Comparison of ENCODE assay signal across 10 cellular contexts in the genomic region with DNA sequence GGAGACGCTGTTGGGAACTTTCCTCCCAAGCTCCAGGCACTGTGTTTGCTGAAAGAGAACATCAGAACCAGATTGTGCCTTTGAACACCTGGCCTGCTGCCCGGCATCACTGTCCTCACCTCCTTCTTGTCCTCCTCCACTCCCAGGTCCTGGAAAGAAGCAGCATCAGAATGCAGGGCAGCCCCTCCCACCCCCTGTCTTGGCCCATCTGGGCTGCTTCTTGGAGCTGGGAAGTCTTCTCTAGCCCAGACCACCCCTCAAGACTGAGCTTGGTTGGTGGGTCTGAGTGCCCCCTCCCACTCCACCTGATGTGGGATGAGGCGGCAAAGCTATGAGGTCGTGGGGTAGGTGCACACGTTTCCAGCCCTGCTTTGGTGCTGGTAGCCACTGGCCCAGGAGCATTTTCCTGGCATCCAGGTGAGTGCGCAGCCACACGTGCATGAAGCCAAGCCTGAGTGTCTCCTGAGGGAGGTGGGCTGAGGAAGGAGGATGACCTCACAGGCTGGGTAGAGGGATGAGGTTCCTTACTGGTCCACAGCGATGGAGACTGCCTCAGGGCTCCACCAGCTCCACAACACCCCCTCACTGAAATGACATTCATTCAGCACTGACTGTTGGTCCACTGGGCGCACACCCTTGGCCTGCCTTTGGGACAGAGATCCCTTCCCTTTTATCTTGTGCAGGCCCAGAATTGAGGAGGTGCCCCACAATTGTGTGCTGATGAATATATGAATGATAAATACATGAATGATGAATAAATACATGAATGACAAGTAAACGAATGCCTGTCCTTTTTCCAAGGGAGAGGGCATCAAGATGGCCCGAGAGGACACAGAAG. TPM values are rescaled to one million over a fixed set of nuclear protein-coding genes. Genes with fewer than 3 reads are reported as not detected.
DNase-seq lines count a peak whose midpoint lies in the region; ATAC-seq and TF ChIP-seq lines count a peak whose summit lies in the region.
"Had no signal": no experiment of that assay in that cellular context is flagged by ENCODE, and none has a peak within 500 bp of the region (broad histone marks: within the 10 kb centered on the region; RNA-seq: fewer than 3 reads in every experiment).

No MANE protein-coding gene starts in this region.

- peak overlapping the region; percentile 44 for H3K27ac Mint-ChIP-seq in glutamatergic neuron (ENCODE audit: unreplicated experiment)

- no peak overlapping the region for H3K4me3 ChIP-seq in HCT116 (replicated peaks in 1 of 2; ENCODE audit: low read depth in 1 of 2, low read length in 2 of 2)
- H3K4me3 ChIP-seq: psoas muscle had no signal

- no peaks in the 10 kb centered on the region for H3K79me2 ChIP-seq in HCT116 (ENCODE audit: insufficient read depth, low read length)

- CTCF ChIA-PET in HCT116 (lab: Charles Lee), result interaction anchor here (0.5 to 3.1 kb wide), 34 partner anchors 8 to 353 kb away, joined by 3 to 34 read pairs (median 5); partner anchors contain the start of genes TNS4 and TOP2A

- BruUV-seq in HCT116 (replicated peaks; lab: Mats Ljungman, UMichigan), result no TSS peak

- H4K20me1 ChIP-seq in HCT116 (ENCODE audit: insufficient read depth), result no peaks in the 10 kb centered on the region

- peaks cover 72% of the 10 kb centered on the region for H3K36me3 Mint-ChIP-seq in activated T-cell treated with anti-CD3 and anti-CD28 coated beads, Interleukin-2, amount 50 U/mL, for 4 hours (ENCODE audit: insufficient read depth)
- no peaks in the 10 kb centered on the region for H3K36me3 Mint-ChIP-seq in glutamatergic neuron (ENCODE audit: unreplicated experiment)

- no peak for TF ChIP-seq POLR2A in HCT116 (IDR thresholded peaks at IDR 0.05; ENCODE audit: borderline replicate concordance, extremely low read depth, insufficient read depth, insufficient read length)

- peaks cover 10 to 16% of the 10 kb centered on the region in 2 experiments for H3K4me1 ChIP-seq in HCT116 (ENCODE audit: control insufficient read depth in 1 of 2, insufficient read depth in 2 of 2, low read length in 2 of 2)

- peaks cover 95% of the 10 kb centered on the region for H3K4me1 Mint-ChIP-seq in activated T-cell treated with anti-CD3 and anti-CD28 coated beads, Interleukin-2, amount 50 U/mL, for 4 hours (ENCODE audit: low read depth)
- H3K4me1 Mint-ChIP-seq in glutamatergic neuron (ENCODE audit: low read depth, unreplicated experiment), result peaks cover 31% of the 10 kb centered on the region

- no peaks in the 10 kb centered on the region for H3K9me3 Mint-ChIP-seq in activated T-cell treated with anti-CD3 and anti-CD28 coated beads, Interleukin-2, amount 50 U/mL, for 4 hours
- peaks cover 12% of the 10 kb centered on the region for H3K9me3 Mint-ChIP-seq in glutamatergic neuron (ENCODE audit: unreplicated experiment)

- H3K27ac ChIP-seq in HCT116 (ENCODE audit: low read depth, low read length), result no peak overlapping the region

- no peak for TF ChIP-seq RAD21 in HCT116 (IDR thresholded peaks at IDR 0.05; ENCODE audit: low read depth)

- no peaks in the 10 kb centered on the region for H3K9me2 ChIP-seq in HCT116 (ENCODE audit: insufficient read depth)

- DNase-seq in HCT116 (ENCODE audit: low read depth, low spot score) (no peak), glutamatergic neuron (no peak), SKM-1 treated with dmso at 0.1 percent for 144 hours (lab: John Stamatoyannopoulos, UW; ENCODE audit: unreplicated experiment) (no peak), MV-4-11 (lab: John Stamatoyannopoulos, UW) (no peak), GF-D8 (lab: John Stamatoyannopoulos, UW) (no peak)
- DNase-seq in activated T-cell treated with anti-CD3 and anti-CD28 coated beads, Interleukin-2, amount 50 U/mL, for 4 hours, result no peak
- peak; percentile 25 for DNase-seq in stimulated activated CD8-positive, alpha-beta memory T cell treated with anti-CD3 and anti-CD28 coated beads, Interleukin-4, amount 100 ng/mL, for 48 hours
- no peak for DNase-seq in stimulated activated CD4-positive, alpha-beta T cell treated with anti-CD3 and anti-CD28 coated beads, Interleukin-12 subunit alpha, Interleukin-12 subunit beta, amount 100 ng/mL, for 4 hours

- no peak overlapping the region for H2AFZ ChIP-seq in HCT116 (ENCODE audit: low read depth, low read length, poor library complexity, severe bottlenecking)

- H3K27me3 Mint-ChIP-seq in activated T-cell treated with anti-CD3 and anti-CD28 coated beads, Interleukin-2, amount 50 U/mL, for 4 hours (ENCODE audit: low read depth), result no peaks in the 10 kb centered on the region
- peaks cover 4% of the 10 kb centered on the region for H3K27me3 Mint-ChIP-seq in glutamatergic neuron (ENCODE audit: unreplicated experiment)

- ATAC-seq in HCT116, result no peak
- ATAC-seq in activated T-cell treated with anti-CD3 and anti-CD28 coated beads, Interleukin-2, amount 50 U/mL, for 4 hours, result no peak

- peak overlapping the region; percentile 97 for H3K4me3 Mint-ChIP-seq in activated T-cell treated with anti-CD3 and anti-CD28 coated beads, Interleukin-2, amount 50 U/mL, for 4 hours
- no peak overlapping the region for H3K4me3 Mint-ChIP-seq in glutamatergic neuron (ENCODE audit: unreplicated experiment)

- H3K9ac ChIP-seq in HCT116 (ENCODE audit: low read length), result no peak overlapping the region

- POLR2A ChIA-PET in HCT116 (lab: Charles Lee), result interaction anchor here (1.3 to 1.5 kb wide), 3 partner anchors 24 to 197 kb away, joined by 3 to 6 read pairs (median 5); partner anchors contain the start of gene TOP2A

- RAD21 ChIA-PET in HCT116 (lab: Charles Lee; ENCODE audit: low non-redundant PET in 1 of 2, low total read pairs in 2 of 2, uncharacterized antibody in 2 of 2, unreplicated experiment in 2 of 2), result interaction anchor here (0.6 to 2.6 kb wide), 12 partner anchors 11 to 201 kb away, joined by 3 to 14 read pairs (median 4); no protein-coding TSS in a partner anchor

- H3K36me3 ChIP-seq in HCT116 (ENCODE audit: control insufficient read depth in 1 of 2, insufficient read depth in 2 of 2, low read length in 2 of 2), result no peaks in the 10 kb centered on the region

- no peaks in the 10 kb centered on the region for H3K9me3 ChIP-seq in HCT116 (ENCODE audit: control insufficient read depth in 1 of 2, insufficient read depth in 1 of 2, low read depth in 1 of 2, low read length in 2 of 2)
- H3K9me3 ChIP-seq: psoas muscle had no signal

- TF ChIP-seq CTCF in HCT116 (IDR thresholded peaks at IDR 0.05 in 2 of 3, conservative IDR thresholded peaks at IDR 0.05 in 1 of 3; ENCODE audit: borderline replicate concordance in 1 of 3, insufficient read depth in 1 of 3, low read depth in 2 of 3, low read length in 2 of 3) (no peak), glutamatergic neuron (IDR thresholded peaks at IDR 0.05; ENCODE audit: partially characterized antibody, unreplicated experiment) (no peak)

- intact Hi-C loops in HCT116 (cut with micrococcal nuclease), result no loop called here

- H3K27me3 ChIP-seq in HCT116 (ENCODE audit: insufficient read depth, low read length), result no peaks in the 10 kb centered on the region

- H3K4me2 ChIP-seq in HCT116 (ENCODE audit: low read length), result peak overlapping the region; percentile 63; the same call in 1 of the 2 replicates

TF ChIP-seq in HCT116, 20 proteins besides CTCF, POLR2A, EP300 and RAD21 (continues in another document):
- TF ChIP-seq, protein P1, sequence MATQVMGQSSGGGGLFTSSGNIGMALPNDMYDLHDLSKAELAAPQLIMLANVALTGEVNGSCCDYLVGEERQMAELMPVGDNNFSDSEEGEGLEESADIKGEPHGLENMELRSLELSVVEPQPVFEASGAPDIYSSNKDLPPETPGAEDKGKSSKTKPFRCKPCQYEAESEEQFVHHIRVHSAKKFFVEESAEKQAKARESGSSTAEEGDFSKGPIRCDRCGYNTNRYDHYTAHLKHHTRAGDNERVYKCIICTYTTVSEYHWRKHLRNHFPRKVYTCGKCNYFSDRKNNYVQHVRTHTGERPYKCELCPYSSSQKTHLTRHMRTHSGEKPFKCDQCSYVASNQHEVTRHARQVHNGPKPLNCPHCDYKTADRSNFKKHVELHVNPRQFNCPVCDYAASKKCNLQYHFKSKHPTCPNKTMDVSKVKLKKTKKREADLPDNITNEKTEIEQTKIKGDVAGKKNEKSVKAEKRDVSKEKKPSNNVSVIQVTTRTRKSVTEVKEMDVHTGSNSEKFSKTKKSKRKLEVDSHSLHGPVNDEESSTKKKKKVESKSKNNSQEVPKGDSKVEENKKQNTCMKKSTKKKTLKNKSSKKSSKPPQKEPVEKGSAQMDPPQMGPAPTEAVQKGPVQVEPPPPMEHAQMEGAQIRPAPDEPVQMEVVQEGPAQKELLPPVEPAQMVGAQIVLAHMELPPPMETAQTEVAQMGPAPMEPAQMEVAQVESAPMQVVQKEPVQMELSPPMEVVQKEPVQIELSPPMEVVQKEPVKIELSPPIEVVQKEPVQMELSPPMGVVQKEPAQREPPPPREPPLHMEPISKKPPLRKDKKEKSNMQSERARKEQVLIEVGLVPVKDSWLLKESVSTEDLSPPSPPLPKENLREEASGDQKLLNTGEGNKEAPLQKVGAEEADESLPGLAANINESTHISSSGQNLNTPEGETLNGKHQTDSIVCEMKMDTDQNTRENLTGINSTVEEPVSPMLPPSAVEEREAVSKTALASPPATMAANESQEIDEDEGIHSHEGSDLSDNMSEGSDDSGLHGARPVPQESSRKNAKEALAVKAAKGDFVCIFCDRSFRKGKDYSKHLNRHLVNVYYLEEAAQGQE (IDR thresholded peaks at IDR 0.05; ENCODE audit: low read depth), result no peak
- TF ChIP-seq SIN3A (IDR thresholded peaks at IDR 0.05; ENCODE audit: low read depth) (no peak), SRF (IDR thresholded peaks at IDR 0.05; ENCODE audit: low read depth) (no peak), YY1 (IDR thresholded peaks at IDR 0.05; ENCODE audit: extremely low read depth, insufficient replicate concordance, low read depth, low read length) (no peak), POLR2AphosphoS5 (IDR thresholded peaks at IDR 0.05; ENCODE audit: low read depth, low read length) (no peak), EZH2phosphoT487 (IDR thresholded peaks at IDR 0.05; ENCODE audit: borderline replicate concordance) (no peak), CEBPB (IDR thresholded peaks at IDR 0.05; ENCODE audit: low read depth) (no peak)

RNA-seq across cellular contexts. Expression of gene CCR7, which starts 6.0 kb away (rescaled TPM):
- 0.69 TPM for total RNA-seq in HCT116 (2021; ENCODE audit: unreplicated experiment)
- polyA plus RNA-seq in HCT116 (2012), result 0.15 TPM in 1 of 2 replicates, not detected in the other
- 100 to 1,000 TPM in 2 of 3 donors, 10 to 100 TPM in 1; 77.3 to 109 (median 108) TPM for total RNA-seq in activated T-cell treated with anti-CD3 and anti-CD28 coated beads, Interleukin-2, amount 50 U/mL, for 4 hours
- total RNA-seq in glutamatergic neuron (ENCODE audit: unreplicated experiment), result not detected
- total RNA-seq: M059J had no signal

RNA-seq across cellular contexts. Expression of gene TNS4, which starts 57.8 kb away (rescaled TPM):
- total RNA-seq in HCT116 (2021; ENCODE audit: unreplicated experiment) (36.6 TPM), glutamatergic neuron (ENCODE audit: unreplicated experiment) (not detected)
- polyA plus RNA-seq in HCT116 (2012), result 7.4 and 9.3 TPM in 2 replicates
- total RNA-seq in activated T-cell treated with anti-CD3 and anti-CD28 coated beads, Interleukin-2, amount 50 U/mL, for 4 hours, result 1 to 10 TPM; 3.9 to 4.7 (median 4.1) TPM
- total RNA-seq: M059J had no signal

Comparison
In these comparisons a context has a peak if more than half of its experiments do, and no peak if none do; other contexts are left out.
1. RNA of gene CCR7, which starts 6.0 kb away (total RNA-seq): 77.3 to 109 TPM in activated T-cell treated with anti-CD3 and anti-CD28 coated beads, Interleukin-2, amount 50 U/mL, for 4 hours; 0.69 TPM in HCT116 (single experiment) and not detected in glutamatergic neuron (single experiment); every median in the first group is over 10 times any median in the second.